In the genomic region with DNA sequence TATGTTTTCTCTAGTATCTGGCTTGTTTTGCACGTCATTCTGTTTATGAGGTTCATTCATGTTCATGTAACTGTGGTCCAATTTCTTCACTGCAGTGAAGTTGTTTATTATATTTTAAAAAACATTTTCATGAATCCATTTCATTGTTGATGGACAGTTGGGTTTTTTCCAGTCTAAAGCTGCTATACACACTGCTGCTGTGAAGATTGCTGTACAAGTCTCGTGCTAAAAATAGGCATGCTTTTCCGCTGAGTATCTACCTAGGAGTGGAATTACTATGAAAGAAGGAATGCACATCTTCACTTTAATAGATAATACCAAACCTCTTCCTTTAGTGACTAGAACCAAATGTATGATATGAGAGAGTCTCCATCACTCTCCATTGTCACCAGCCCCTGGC, we compare ENCODE assay signal across 13 cellular contexts. TPM values are rescaled to one million over a fixed set of nuclear protein-coding genes. Genes with fewer than 3 reads are reported as not detected.
DNase-seq lines count a peak whose midpoint lies in the region; ATAC-seq and TF ChIP-seq lines count a peak whose summit lies in the region.
"Had no signal": no experiment of that assay in that cellular context is flagged by ENCODE, and none has a peak within 500 bp of the region (broad histone marks: within the 10 kb centered on the region; RNA-seq: fewer than 3 reads in every experiment).

No MANE protein-coding gene starts in this region.

- peaks cover 10% of the 10 kb centered on the region for H3K36me3 Mint-ChIP-seq in Caco-2 (ENCODE audit: insufficient read depth, unreplicated experiment)
- H3K36me3 Mint-ChIP-seq: activated CD8-positive, alpha-beta memory T cell treated with anti-CD3 and anti-CD28 coated beads, Interleukin-2, amount 10 ng/mL, durations not matched to agents 7 days and 5 days; activated naive CD4-positive, alpha-beta T cell treated with anti-CD3 and anti-CD28 coated beads, Interleukin-2, amount 50 U/mL, for 24 hours; CD8-positive, alpha-beta T cell had no signal

- H3K36me3 ChIP-seq in Caco-2 (ENCODE audit: control insufficient read depth, insufficient read depth, low read length): no peaks in the 10 kb centered on the region

- CTCF ChIA-PET in Caco-2 (lab: Charles Lee): no interaction called here

- no peaks in the 10 kb centered on the region for H3K27me3 Mint-ChIP-seq in Caco-2 (ENCODE audit: insufficient read depth, unreplicated experiment)
- H3K27me3 Mint-ChIP-seq: activated naive CD4-positive, alpha-beta T cell treated with anti-CD3 and anti-CD28 coated beads, Interleukin-2, amount 50 U/mL, for 24 hours had no signal

- no peaks in the 10 kb centered on the region for H3K27me3 ChIP-seq in Caco-2 (replicated peaks; ENCODE audit: control insufficient read depth, insufficient read depth, low read length)

- H3K9me3 Mint-ChIP-seq in Caco-2 (ENCODE audit: unreplicated experiment): no peaks in the 10 kb centered on the region
- H3K9me3 Mint-ChIP-seq: activated naive CD4-positive, alpha-beta T cell treated with anti-CD3 and anti-CD28 coated beads, Interleukin-2, amount 50 U/mL, for 24 hours; CD8-positive, alpha-beta T cell had no signal

- intact Hi-C loops in Caco-2 (cut with micrococcal nuclease; ENCODE audit: unreplicated experiment): no loop called here

- BruUV-seq in Caco-2 (replicated peaks; lab: Mats Ljungman, UMichigan): no TSS peak

- H3K9me3 ChIP-seq in Caco-2: no peaks in the 10 kb centered on the region

- TF ChIP-seq CTCF in Caco-2 (IDR thresholded peaks at IDR 0.05; ENCODE audit: insufficient read depth in 1 of 2, low read depth in 1 of 2, low read length in 1 of 2, severe bottlenecking in 1 of 2, unreplicated experiment in 1 of 2) (no peak), fibroblast of the aortic adventitia (IDR thresholded peaks at IDR 0.05; ENCODE audit: insufficient read depth, low read length) (no peak)

- ATAC-seq in GM18511 (IDR thresholded peaks at IDR 0.05; ENCODE audit: unreplicated experiment): no peak
- no peak for ATAC-seq in HG02678 (IDR thresholded peaks at IDR 0.05; ENCODE audit: unreplicated experiment)
- ATAC-seq: activated CD8-positive, alpha-beta memory T cell treated with anti-CD3 and anti-CD28 coated beads, Interleukin-2, amount 10 ng/mL, durations not matched to agents 7 days and 5 days; CD8-positive, alpha-beta T cell had no signal

- H3K4me3 ChIP-seq in Caco-2 (ENCODE audit: low read depth, low read length) (no peak overlapping the region), fibroblast of the aortic adventitia (ENCODE audit: low read depth, low read length) (no peak overlapping the region), skeletal muscle cell (ENCODE audit: low read depth, low read length) (no peak overlapping the region)

- POLR2A ChIA-PET in Caco-2 (lab: Charles Lee): interaction anchor here (0.5 kb wide), 1 partner anchor 15 kb away, joined by 3 read pairs; no protein-coding TSS in a partner anchor

- DNase-seq in Caco-2 (no peak), RPMI7951 (ENCODE audit: low read depth) (peak; percentile 86), fibroblast of the aortic adventitia (ENCODE audit: low read depth) (peak; percentile 44), skeletal muscle cell (ENCODE audit: low read depth) (peak; percentile 61), iPS-NIHi11 (ENCODE audit: low spot score) (no peak), HPDE6-E6E7 (ENCODE audit: extremely low spot score) (no peak)
- DNase-seq: activated CD8-positive, alpha-beta memory T cell treated with anti-CD3 and anti-CD28 coated beads, Interleukin-2, amount 10 ng/mL, durations not matched to agents 7 days and 5 days; CD8-positive, alpha-beta T cell; MV-4-11; NCI-H524 had no signal

- no peak overlapping the region for H3K4me3 Mint-ChIP-seq in Caco-2 (ENCODE audit: unreplicated experiment)
- H3K4me3 Mint-ChIP-seq: activated CD8-positive, alpha-beta memory T cell treated with anti-CD3 and anti-CD28 coated beads, Interleukin-2, amount 10 ng/mL, durations not matched to agents 7 days and 5 days; activated naive CD4-positive, alpha-beta T cell treated with anti-CD3 and anti-CD28 coated beads, Interleukin-2, amount 50 U/mL, for 24 hours; CD8-positive, alpha-beta T cell had no signal

- peaks cover 10% of the 10 kb centered on the region for H3K4me1 ChIP-seq in Caco-2

- H3K4me1 Mint-ChIP-seq in Caco-2 (ENCODE audit: low read depth, unreplicated experiment): peaks cover 16% of the 10 kb centered on the region

- H3K27ac Mint-ChIP-seq in Caco-2 (ENCODE audit: unreplicated experiment): peak overlapping the region; percentile 91
- H3K27ac Mint-ChIP-seq: activated CD8-positive, alpha-beta memory T cell treated with anti-CD3 and anti-CD28 coated beads, Interleukin-2, amount 10 ng/mL, durations not matched to agents 7 days and 5 days; activated naive CD4-positive, alpha-beta T cell treated with anti-CD3 and anti-CD28 coated beads, Interleukin-2, amount 50 U/mL, for 24 hours; CD8-positive, alpha-beta T cell had no signal

RNA-seq across cellular contexts. Expression of gene ETS2, which starts 49.0 kb away (rescaled TPM):
- total RNA-seq in Caco-2 (2022) (20.4 and 26.9 TPM in 2 replicates), fibroblast of the aortic adventitia (ENCODE audit: low replicate concordance) (7.5 and 62.6 TPM in 2 replicates)
- 16.0 and 16.1 TPM in 2 replicates for total RNA-seq in RPMI7951 (2014; rRNA removed; shearing (Covaris generic))

Comparison
In these comparisons a context has a peak if more than half of its experiments do, and no peak if none do; other contexts are left out.
1. DNase-seq: peak in RPMI7951 (single experiment), fibroblast of the aortic adventitia (single experiment) and skeletal muscle cell (single experiment); none in Caco-2 (0 of 2), iPS-NIHi11 (single experiment) and HPDE6-E6E7 (single experiment).